8 cellular contexts compared by ENCODE assay signal in the genomic region with DNA sequence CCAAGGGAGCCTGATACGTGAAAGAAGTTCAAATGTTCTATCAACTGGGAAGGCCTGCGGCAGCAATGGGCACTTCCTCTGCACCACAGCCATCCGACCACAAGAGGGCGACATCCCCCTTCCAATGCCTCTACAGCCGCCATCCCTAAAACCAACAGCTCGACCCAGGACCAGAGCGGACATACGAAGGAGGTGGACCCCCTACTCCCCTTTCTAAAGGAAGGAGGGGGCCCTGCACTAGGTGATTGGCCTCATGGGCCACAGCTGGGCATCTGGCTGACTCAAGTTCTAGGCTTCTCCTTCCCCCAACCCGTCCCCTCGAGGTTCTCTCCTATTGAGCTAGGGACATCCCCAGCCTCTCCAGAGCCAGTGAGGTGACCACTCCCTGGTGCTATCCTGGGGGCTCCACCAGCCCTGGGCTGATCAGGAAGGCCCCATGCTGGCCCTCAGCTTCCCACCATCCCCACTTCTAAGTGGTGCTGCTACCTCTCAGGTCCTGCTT.
DNase-seq lines count a peak whose midpoint lies in the region; ATAC-seq, FAIRE-seq and TF ChIP-seq lines count a peak whose summit lies in the region.

No MANE protein-coding gene starts in this region.

- intact Hi-C loops in breast epithelium (cut with DNase I; ENCODE audit: low total_unique reads), result loop anchor here (5.0 to 10.0 kb wide), 2 partner anchors 107 to 239 kb away; no protein-coding TSS in a partner anchor

- peak; percentile 98 for FAIRE-seq in keratinocyte (lab: Jason Lieb, UNC)

- H3K79me2 ChIP-seq in keratinocyte (ENCODE audit: control insufficient read depth, insufficient read depth, low read length), result no peaks in the 10 kb centered on the region

- dilution Hi-C loops in keratinocyte (cut with MboI; ENCODE audit: extremely low pct_ligation_motif_present, low sequenced_read_pairs), result no loop called here

- ATAC-seq in GM21447 (IDR thresholded peaks at IDR 0.05; ENCODE audit: unreplicated experiment), result no peak

- H3K27me3 ChIP-seq in HAP-1 (ENCODE audit: low read depth) (no peaks in the 10 kb centered on the region), breast epithelium (no peaks in the 10 kb centered on the region), keratinocyte (ENCODE audit: control insufficient read depth, extremely low read depth, insufficient read depth, low read length) (no peaks in the 10 kb centered on the region)

- TF ChIP-seq CTCF in VCaP (conservative IDR thresholded peaks at IDR 0.05), result peak; percentile 91
- TF ChIP-seq CTCF in breast epithelium (IDR thresholded peaks at IDR 0.05), result peak; percentile 93 to 97 (median 96)
- TF ChIP-seq CTCF in keratinocyte (optimal IDR thresholded peaks at IDR 0.05 in 1 of 3, IDR thresholded peaks at IDR 0.05 in 1 of 3, conservative IDR thresholded peaks at IDR 0.05 in 1 of 3; ENCODE audit: extremely low read depth in 1 of 3, insufficient read depth in 2 of 3, low read length in 3 of 3), result peak; percentile 94 to 99 (median 98)

- H3K4me1 ChIP-seq in HAP-1 (no peaks in the 10 kb centered on the region), breast epithelium (no peaks in the 10 kb centered on the region), keratinocyte (ENCODE audit: control insufficient read depth, extremely low read depth, insufficient read depth, low read length) (no peaks in the 10 kb centered on the region)

- TF ChIP-seq POLR2A in breast epithelium (IDR thresholded peaks at IDR 0.05), result no peak

- H3K9ac ChIP-seq in keratinocyte (ENCODE audit: control insufficient read depth, extremely low read depth, insufficient read depth, low read length), result no peak overlapping the region

- H3K4me3 ChIP-seq in HAP-1, result no peak overlapping the region
- no peak overlapping the region for H3K4me3 ChIP-seq in breast epithelium
- no peak overlapping the region for H3K4me3 ChIP-seq in keratinocyte (ENCODE audit: control insufficient read depth in 2 of 3, extremely low read depth in 1 of 3, insufficient read depth in 2 of 3, low read depth in 1 of 3, low read length in 3 of 3)

- no peak overlapping the region for H3K4me2 ChIP-seq in keratinocyte (ENCODE audit: control insufficient read depth, extremely low read depth, insufficient read depth, low read depth, low read length)

- H3K9me3 ChIP-seq in HAP-1, result no peaks in the 10 kb centered on the region
- H3K9me3 ChIP-seq in breast epithelium, result peaks cover 0 to 4% of the 10 kb centered on the region in 2 donors
- no peaks in the 10 kb centered on the region for H3K9me3 ChIP-seq in keratinocyte (ENCODE audit: control insufficient read depth, low read depth, low read length)

- H4K20me1 ChIP-seq in keratinocyte (ENCODE audit: control insufficient read depth, extremely low read depth, insufficient read depth, low read length), result no peaks in the 10 kb centered on the region

- H3K9me1 ChIP-seq in keratinocyte (ENCODE audit: control insufficient read depth, extremely low read depth, insufficient read depth, low read length), result no peaks in the 10 kb centered on the region

- in situ Hi-C loops in HAP-1 (cut with MboI; ENCODE audit: low sequenced_read_pairs), result loop anchor here (5.0 kb wide), 1 partner anchor 202 kb away; no protein-coding TSS in a partner anchor

- H3K27ac ChIP-seq in VCaP (no peak overlapping the region), breast epithelium (no peak overlapping the region), keratinocyte (ENCODE audit: control insufficient read depth, insufficient read depth, low read length) (no peak overlapping the region)

- peak overlapping the region; percentile 22 for H2AFZ ChIP-seq in keratinocyte (ENCODE audit: control insufficient read depth, low read length)

- DNase-seq in DMS79 treated with DMSO at 0.1 percent for 48 hours (lab: John Stamatoyannopoulos, UW), result peak; percentile 74
- DNase-seq in HAP-1 (ENCODE audit: low spot score in 2 of 2), result peak; percentile 52 to 86
- peak; percentile 12 for DNase-seq in NCI-H2029 (lab: John Stamatoyannopoulos, UW)
- DNase-seq in breast epithelium (ENCODE audit: low spot score in 2 of 2), result peak; percentile 72 to 83
- no peak for DNase-seq in keratinocyte (ENCODE audit: low read depth, low spot score)
- DNase-seq in stimulated activated CD4-positive, alpha-beta T cell treated with anti-CD3 and anti-CD28 coated beads, Interleukin-1b, Interleukin-23, amount 100 ng/mL, for 1 hour (ENCODE audit: low read depth in 2 of 2), result peak; percentile 24 to 60

- H3K36me3 ChIP-seq in HAP-1 (replicated peaks) (no peaks in the 10 kb centered on the region), breast epithelium (no peaks in the 10 kb centered on the region), keratinocyte (ENCODE audit: control insufficient read depth in 2 of 2, extremely low read depth in 1 of 2, insufficient read depth in 2 of 2, low read length in 2 of 2) (no peaks in the 10 kb centered on the region)
